ENCODE assay signal across 18 cellular contexts in genomic region chr5:91160751-91161285, GRCh38.
"Had no signal": no experiment of that assay in that cellular context is flagged by ENCODE, and none has a peak within 500 bp of the region (broad histone marks: within the 10 kb centered on the region; RNA-seq: fewer than 3 reads in every experiment).

No MANE protein-coding gene starts in this region.

- H3K27ac ChIP-seq: cardiac muscle cell, left lung, psoas muscle, tibial artery, uterus had no signal

- DNase-seq: activated B cell treated with CpG ODN at 0.5 μM for 24 hours; activated CD4-positive, alpha-beta memory T cell treated with anti-CD3 and anti-CD28 coated beads for 36 hours; activated CD4-positive, alpha-beta T cell treated with anti-CD3 and anti-CD28 coated beads for 4 hours; activated T-cell treated with anti-CD3 and anti-CD28 coated beads for 4 hours; effector CD8-positive, alpha-beta T cell; hypothalamus; kidney; left lung; psoas muscle; right cardiac atrium; stimulated activated naive CD8-positive, alpha-beta T cell treated with anti-CD3 and anti-CD28 coated beads, Interleukin-15, Interleukin-2, amounts not matched to agents 100 U/mL and 50 U/mL, for 24 hours; substantia nigra; T-helper 2 cell; tibial artery; uterus had no signal

- H3K36me3 Mint-ChIP-seq: activated CD4-positive, alpha-beta memory T cell treated with anti-CD3 and anti-CD28 coated beads for 36 hours; activated naive CD8-positive, alpha-beta T cell had no signal

- H3K4me1 ChIP-seq: uterus had no signal

- H3K27ac Mint-ChIP-seq: activated B cell treated with CpG ODN at 0.5 μM for 24 hours; activated CD4-positive, alpha-beta memory T cell treated with anti-CD3 and anti-CD28 coated beads for 36 hours; activated naive CD8-positive, alpha-beta T cell had no signal

- ATAC-seq: left lung; psoas muscle; right cardiac atrium; stimulated activated naive CD8-positive, alpha-beta T cell treated with anti-CD3 and anti-CD28 coated beads, Interleukin-15, Interleukin-2, amounts not matched to agents 100 U/mL and 50 U/mL, for 24 hours had no signal

- H3K4me3 ChIP-seq: cardiac muscle cell, left lung, psoas muscle, tibial artery, uterus had no signal

- H3K27me3 Mint-ChIP-seq: activated B cell treated with CpG ODN at 0.5 μM for 24 hours; activated CD4-positive, alpha-beta memory T cell treated with anti-CD3 and anti-CD28 coated beads for 36 hours; activated naive CD8-positive, alpha-beta T cell; dendritic cell treated with granulocyte-macrophage colony-stimulating factor and Interleukin-4, amounts not matched to agents 40 ng/mL and 50 ng/mL, for 4 days had no signal

- H3K9me3 ChIP-seq: left lung, psoas muscle, tibial artery, uterus had no signal

- H3K4me3 Mint-ChIP-seq: activated B cell treated with CpG ODN at 0.5 μM for 24 hours; activated CD4-positive, alpha-beta memory T cell treated with anti-CD3 and anti-CD28 coated beads for 36 hours; activated naive CD8-positive, alpha-beta T cell; dendritic cell treated with granulocyte-macrophage colony-stimulating factor and Interleukin-4, amounts not matched to agents 40 ng/mL and 50 ng/mL, for 4 days had no signal

- H3K36me3 ChIP-seq: cardiac muscle cell, left lung, tibial artery, uterus had no signal

- H3K27me3 ChIP-seq: cardiac muscle cell, left lung, tibial artery, uterus had no signal
